9 cellular contexts compared by ENCODE assay signal in genomic region chrX:155262970-155263754, GRCh38. TPM values are rescaled to one million over a fixed set of nuclear protein-coding genes. Genes with fewer than 3 reads are reported as not detected.
DNase-seq lines count a peak whose midpoint lies in the region; ATAC-seq and TF ChIP-seq lines count a peak whose summit lies in the region.
"Had no signal": no experiment of that assay in that cellular context is flagged by ENCODE, and none has a peak within 500 bp of the region (broad histone marks: within the 10 kb centered on the region; RNA-seq: fewer than 3 reads in every experiment).

No MANE protein-coding gene starts in this region.

- no peak for TF ChIP-seq CTCF in CD4-positive, alpha-beta T cell (IDR thresholded peaks at IDR 0.05)

- H3K4me1 Mint-ChIP-seq in CD4-positive, alpha-beta T cell (ENCODE audit: low read depth), result peaks cover 38% of the 10 kb centered on the region
- H3K4me1 Mint-ChIP-seq in T-helper 2 cell treated with Interferon-gamma antibody and Interleukin-4, amounts not matched to agents 5 μg/mL and 100 μg/mL, for 36 hours (ENCODE audit: low read depth), result peaks cover 13% of the 10 kb centered on the region

- peak overlapping the region; percentile 74 for H3K4me3 Mint-ChIP-seq in CD4-positive, alpha-beta T cell
- H3K4me3 Mint-ChIP-seq in T-helper 2 cell treated with Interferon-gamma antibody and Interleukin-4, amounts not matched to agents 5 μg/mL and 100 μg/mL, for 36 hours, result peak overlapping the region; percentile 67

- no peaks in the 10 kb centered on the region for H3K9me3 ChIP-seq in CD4-positive, alpha-beta T cell (ENCODE audit: control insufficient read depth, low read length)

- peak overlapping the region; percentile 84 for H3K27ac ChIP-seq in CD4-positive, alpha-beta T cell (ENCODE audit: low read depth, low read length)
- H3K27ac ChIP-seq: epithelial cell of prostate had no signal

- H3K27ac Mint-ChIP-seq in CD4-positive, alpha-beta T cell, result peak overlapping the region; percentile 77
- H3K27ac Mint-ChIP-seq in T-helper 2 cell treated with Interferon-gamma antibody and Interleukin-4, amounts not matched to agents 5 μg/mL and 100 μg/mL, for 36 hours, result peak overlapping the region; percentile 46

- peak; percentile 48 for ATAC-seq in CD4-positive, alpha-beta T cell (ENCODE audit: poor library complexity)
- peak; percentile 50 for ATAC-seq in GM21786 (IDR thresholded peaks at IDR 0.05; ENCODE audit: unreplicated experiment)
- ATAC-seq in GM19463 (IDR thresholded peaks at IDR 0.05; ENCODE audit: unreplicated experiment), result no peak
- ATAC-seq in GM18873 (IDR thresholded peaks at IDR 0.05; ENCODE audit: low FRiP score, unreplicated experiment), result no peak

- no peaks in the 10 kb centered on the region for H3K27me3 Mint-ChIP-seq in CD4-positive, alpha-beta T cell
- no peaks in the 10 kb centered on the region for H3K27me3 Mint-ChIP-seq in T-helper 2 cell treated with Interferon-gamma antibody and Interleukin-4, amounts not matched to agents 5 μg/mL and 100 μg/mL, for 36 hours (ENCODE audit: low read depth)

- H3K36me3 Mint-ChIP-seq in CD4-positive, alpha-beta T cell (ENCODE audit: low read depth), result peaks cover 16% of the 10 kb centered on the region
- peaks cover 6% of the 10 kb centered on the region for H3K36me3 Mint-ChIP-seq in T-helper 2 cell treated with Interferon-gamma antibody and Interleukin-4, amounts not matched to agents 5 μg/mL and 100 μg/mL, for 36 hours (ENCODE audit: low read depth)

- H3K27me3 ChIP-seq in CD4-positive, alpha-beta T cell (ENCODE audit: control insufficient read depth, insufficient read depth, low read length), result no peaks in the 10 kb centered on the region

- intact Hi-C loops in CD4-positive, alpha-beta T cell (cut with DNase I, micrococcal nuclease), result loop anchor here (5.0 kb wide), 1 partner anchor 46 kb away; the partner anchor contains the start of gene VBP1 (in 2 of the 2)

- no peaks in the 10 kb centered on the region for H3K9me3 Mint-ChIP-seq in CD4-positive, alpha-beta T cell
- H3K9me3 Mint-ChIP-seq in T-helper 2 cell treated with Interferon-gamma antibody and Interleukin-4, amounts not matched to agents 5 μg/mL and 100 μg/mL, for 36 hours, result no peaks in the 10 kb centered on the region

- CTCF ChIA-PET in CD4-positive, alpha-beta T cell (lab: Charles Lee), result interaction anchor here (2.1 kb wide), 1 partner anchor 47 kb away, joined by 6 read pairs; the partner anchor contains the start of gene VBP1

- POLR2A ChIA-PET in CD4-positive, alpha-beta T cell (lab: Charles Lee), result interaction anchor here (1.6 to 3.3 kb wide), 2 partner anchors 46 to 236 kb away, joined by 4 to 13 read pairs; partner anchors contain the start of genes FUNDC2 and VBP1

- no peak for DNase-seq in CD4-positive, alpha-beta T cell
- DNase-seq in T-helper 2 cell treated with Interferon-gamma antibody and Interleukin-4, amounts not matched to agents 5 μg/mL and 100 μg/mL, for 36 hours (ENCODE audit: low spot score), result no peak
- DNase-seq in inferior parietal cortex (ENCODE audit: extremely low spot score) (peak; percentile 3), COLO829 (ENCODE audit: low spot score) (no peak), NCI-H2196 (lab: John Stamatoyannopoulos, UW; ENCODE audit: unreplicated experiment) (no peak)

RNA-seq across cellular contexts. Expression of gene RAB39B, which starts 1.1 kb away (rescaled TPM):
- 1 to 10 TPM; 5.6 to 5.7 TPM for total RNA-seq in CD4-positive, alpha-beta T cell

RNA-seq across cellular contexts. Expression of gene VBP1, which starts 46.9 kb away (rescaled TPM):
- 1 to 10 TPM; 8.5 to 8.7 TPM for total RNA-seq in CD4-positive, alpha-beta T cell

Comparison
In these comparisons a context has a peak if more than half of its experiments do, and no peak if none do; other contexts are left out.
1. ATAC-seq: peak in CD4-positive, alpha-beta T cell (single experiment) and GM21786 (single experiment); none in GM19463 (single experiment) and GM18873 (single experiment).